In the genomic region with DNA sequence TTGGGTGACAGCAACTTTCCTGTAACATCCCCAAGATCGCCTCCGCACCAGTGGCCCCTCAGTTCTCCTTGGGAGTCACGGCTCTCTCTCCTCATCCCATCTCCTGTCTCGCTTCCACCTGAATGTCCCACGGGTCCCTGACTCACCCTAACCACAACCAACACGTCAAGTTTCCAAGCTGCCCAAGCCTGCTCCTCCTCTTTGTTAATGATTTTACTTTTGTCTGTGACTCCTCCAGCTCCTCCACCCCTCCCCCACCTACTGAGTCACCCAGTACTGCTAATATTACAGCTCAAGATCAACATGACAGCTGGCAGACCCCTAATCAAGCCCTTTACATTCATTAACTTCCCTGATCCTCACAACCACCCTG, we compare ENCODE assay signal across 9 cellular contexts. TPM values are rescaled to one million over a fixed set of nuclear protein-coding genes. Genes with fewer than 3 reads are reported as not detected.
A peak's percentile ranks its signal among the peaks of the same experiment; 100 is the strongest.
DNase-seq lines count a peak whose midpoint lies in the region; ATAC-seq and TF ChIP-seq lines count a peak whose summit lies in the region.
"Had no signal": no experiment of that assay in that cellular context is flagged by ENCODE, and none has a peak within 500 bp of the region (broad histone marks: within the 10 kb centered on the region; RNA-seq: fewer than 3 reads in every experiment).

No MANE protein-coding gene starts in this region.

- H3K9ac ChIP-seq in PC-3 (ENCODE audit: low read length): peak overlapping the region; percentile 79

- POLR2A ChIA-PET in PC-3 (lab: Charles Lee; ENCODE audit: unreplicated experiment): interaction anchor here (0.5 kb wide), 1 partner anchor 219 kb away, joined by 3 read pairs; no protein-coding TSS in a partner anchor

- BruUV-seq in PC-3 (replicated peaks; lab: Mats Ljungman, UMichigan): no TSS peak

- H3K4me3 ChIP-seq in PC-3 (ENCODE audit: low read length) (peak overlapping the region; percentile 55), cardiac fibroblast (replicated peaks in 1 of 2; ENCODE audit: low read depth in 2 of 2, low read length in 2 of 2) (no peak overlapping the region), gastrocnemius medialis (no peak overlapping the region), H7 (ENCODE audit: insufficient read depth, low read depth, low read length) (no peak overlapping the region)

- no peaks in the 10 kb centered on the region for H3K36me3 ChIP-seq in PC-3 (ENCODE audit: low read depth, low read length)
- no peaks in the 10 kb centered on the region for H3K36me3 ChIP-seq in gastrocnemius medialis
- H3K36me3 ChIP-seq in H7 (replicated peaks; ENCODE audit: control insufficient read depth, insufficient read depth, low read length): no peaks in the 10 kb centered on the region

- intact Hi-C loops in PC-3 (cut with micrococcal nuclease) (loop anchor here (2.0 kb wide), 1 partner anchor 38 kb away; the partner anchor contains the start of gene BDH1), gastrocnemius medialis (cut with DNase I; ENCODE audit: low total_unique reads) (no loop called here)

- no peaks in the 10 kb centered on the region for H4K20me1 ChIP-seq in PC-3 (ENCODE audit: low read length)

- H3K27ac ChIP-seq in PC-3 (ENCODE audit: low read length): peak overlapping the region; percentile 96
- H3K27ac ChIP-seq in gastrocnemius medialis: no peak overlapping the region
- H3K27ac ChIP-seq: HL-60 had no signal

- in situ Hi-C loops in gastrocnemius medialis (cut with MboI; ENCODE audit: low sequenced_read_pairs in 4 of 4): loop anchor here (25.0 kb wide), 2 partner anchors 504 to 529 kb away; no protein-coding TSS in a partner anchor

- CTCF ChIA-PET in PC-3 (lab: Charles Lee): no interaction called here

- ATAC-seq in PC-3: peak; percentile 93
- peak; percentile 39 to 60 for ATAC-seq in gastrocnemius medialis
- no peak for ATAC-seq in GM18502 (IDR thresholded peaks at IDR 0.05; ENCODE audit: poor library complexity, unreplicated experiment)
- no peak for ATAC-seq in GM18520 (IDR thresholded peaks at IDR 0.05; ENCODE audit: unreplicated experiment)
- ATAC-seq in HG02870 (IDR thresholded peaks at IDR 0.05; ENCODE audit: unreplicated experiment): no peak

- H3K79me2 ChIP-seq in PC-3 (ENCODE audit: low read length): no peaks in the 10 kb centered on the region

- no peaks in the 10 kb centered on the region for H3K9me2 ChIP-seq in PC-3 (replicated peaks; ENCODE audit: low read length)

- H3K27me3 ChIP-seq in PC-3 (ENCODE audit: low read length) (no peaks in the 10 kb centered on the region), gastrocnemius medialis (no peaks in the 10 kb centered on the region), H7 (ENCODE audit: control insufficient read depth, insufficient read depth, low read length) (no peaks in the 10 kb centered on the region)

- DNase-seq in DMS53 treated with DMSO at 0.1 percent for 48 hours (lab: John Stamatoyannopoulos, UW; ENCODE audit: unreplicated experiment) (peak; percentile 20), PC-3 (peak; percentile 98), cardiac fibroblast (ENCODE audit: low read depth in 2 of 2) (peak; percentile 71 to 97), gastrocnemius medialis (no peak), H7 (no peak)

- no peaks in the 10 kb centered on the region for H3K9me3 ChIP-seq in PC-3 (ENCODE audit: low read length)
- no peaks in the 10 kb centered on the region for H3K9me3 ChIP-seq in gastrocnemius medialis

- no peak for TF ChIP-seq POLR2A in gastrocnemius medialis (IDR thresholded peaks at IDR 0.05)

- peak overlapping the region; percentile 82 for H3K4me2 ChIP-seq in PC-3 (ENCODE audit: low read length)

- no peaks in the 10 kb centered on the region for H3F3A ChIP-seq in PC-3 (ENCODE audit: low read length, unreplicated experiment)

- H2AFZ ChIP-seq in PC-3 (ENCODE audit: low read length): peak overlapping the region; percentile 34; the same call in 1 of the 2 replicates

- H3K4me1 ChIP-seq in PC-3 (ENCODE audit: insufficient read depth, low read length): peaks cover 39% of the 10 kb centered on the region
- H3K4me1 ChIP-seq in gastrocnemius medialis: peaks cover 0 to 7% of the 10 kb centered on the region in 2 donors

- no peak for TF ChIP-seq CTCF in PC-3 (conservative IDR thresholded peaks at IDR 0.05; ENCODE audit: low read depth, low read length)
- no peak for TF ChIP-seq CTCF in cardiac fibroblast (IDR thresholded peaks at IDR 0.05; ENCODE audit: low read depth, low read length)
- TF ChIP-seq CTCF in gastrocnemius medialis (IDR thresholded peaks at IDR 0.05 in 4 of 5, conservative IDR thresholded peaks at IDR 0.05 in 1 of 5): no peak

RNA-seq across cellular contexts. Expression of gene BDH1, which starts 39.3 kb away (rescaled TPM):
- total RNA-seq in PC-3 (2014; rRNA removed) (10.6 and 14.1 TPM in 2 replicates), gastrocnemius medialis (1 to 10 TPM; 7.1 to 9.5 (median 8.9) TPM)
- 25.3 and 25.7 TPM in 2 replicates for total RNA-seq in H7 (2014; rRNA removed; shearing (Covaris generic))

Comparison
In these comparisons a context has a peak if more than half of its experiments do, and no peak if none do; other contexts are left out.
1. DNase-seq: peak in DMS53 treated with DMSO at 0.1 percent for 48 hours (single experiment), PC-3 (single experiment) and cardiac fibroblast (2 of 2); none in gastrocnemius medialis (0 of 2) and H7 (single experiment).
2. ATAC-seq: peak in PC-3 (single experiment) and gastrocnemius medialis (2 of 2); none in GM18502 (single experiment), GM18520 (single experiment) and HG02870 (single experiment).